ENCODE assay signal across 12 cellular contexts in genomic region chr18:58565021-58565420, GRCh38.
A peak's percentile ranks its signal among the peaks of the same experiment; 100 is the strongest.
DNase-seq lines count a peak whose midpoint lies in the region; ATAC-seq and TF ChIP-seq lines count a peak whose summit lies in the region.
"Had no signal": no experiment of that assay in that cellular context is flagged by ENCODE, and none has a peak within 500 bp of the region (broad histone marks: within the 10 kb centered on the region; RNA-seq: fewer than 3 reads in every experiment).

No MANE protein-coding gene starts in this region.

- POLR2A ChIA-PET in CD4-positive, alpha-beta memory T cell (lab: Charles Lee; ENCODE audit: partially characterized antibody): no interaction called here

- peaks cover 0 to 3% (median 0%) of the 10 kb centered on the region in 4 donors for H3K4me1 ChIP-seq in tibial nerve
- no peaks in the 10 kb centered on the region for H3K4me1 ChIP-seq in CD4-positive, alpha-beta memory T cell (ENCODE audit: insufficient read depth, low read length)
- H3K4me1 ChIP-seq: parathyroid adenoma, upper lobe of left lung had no signal

- no peaks in the 10 kb centered on the region for H3K9me3 ChIP-seq in tibial nerve
- no peaks in the 10 kb centered on the region for H3K9me3 ChIP-seq in CD4-positive, alpha-beta memory T cell (ENCODE audit: control insufficient read depth in 1 of 2, low read length in 2 of 2)
- H3K9me3 ChIP-seq: upper lobe of left lung had no signal

- TF ChIP-seq POLR2A in tibial nerve (IDR thresholded peaks at IDR 0.05): no peak

- H3K9me3 Mint-ChIP-seq in CD4-positive, alpha-beta memory T cell: peaks cover 0 to 6% (median 0%) of the 10 kb centered on the region in 8 donors

- TF ChIP-seq CTCF in tibial nerve (IDR thresholded peaks at IDR 0.05): no peak

- peaks cover 0 to 4% of the 10 kb centered on the region in 2 donors for H3K36me3 Mint-ChIP-seq in CD4-positive, alpha-beta memory T cell
- H3K36me3 Mint-ChIP-seq: activated naive CD4-positive, alpha-beta T cell treated with anti-CD3 and anti-CD28 coated beads, Interleukin-2, amount 10 ng/mL, durations not matched to agents 7 days and 5 days had no signal

- no peak overlapping the region for H3K4me3 ChIP-seq in tibial nerve
- H3K4me3 ChIP-seq in CD4-positive, alpha-beta memory T cell (ENCODE audit: low read length in 2 of 2): no peak overlapping the region
- H3K4me3 ChIP-seq: upper lobe of left lung had no signal

- CTCF ChIA-PET in CD4-positive, alpha-beta memory T cell (lab: Charles Lee; ENCODE audit: partially characterized antibody): interaction anchor here (1.4 kb wide), 1 partner anchor 199 kb away, joined by 3 read pairs; no protein-coding TSS in a partner anchor

- intact Hi-C loops in CD4-positive, alpha-beta memory T cell (cut with micrococcal nuclease): no loop called here

- H3K27me3 ChIP-seq in tibial nerve: no peaks in the 10 kb centered on the region
- H3K27me3 ChIP-seq in CD4-positive, alpha-beta memory T cell (ENCODE audit: insufficient read depth, low read length): no peaks in the 10 kb centered on the region
- H3K27me3 ChIP-seq: upper lobe of left lung had no signal

- ATAC-seq in GM18909 (IDR thresholded peaks at IDR 0.05; ENCODE audit: poor library complexity, unreplicated experiment) (peak; percentile 43), HG02884 (IDR thresholded peaks at IDR 0.05; ENCODE audit: unreplicated experiment) (peak; percentile 50)

- peak; percentile 96 for DNase-seq in NOMO-1 treated with DMSO at 0.1 percent for 48 hours (lab: John Stamatoyannopoulos, UW; ENCODE audit: unreplicated experiment)
- peak in 1 of 2 donors; percentile 17 for DNase-seq in tibial nerve (ENCODE audit: low spot score in 2 of 2)
- DNase-seq in activated gamma-delta T cell treated with Interleukin-2 at 50 U/mL for 16 hours: no peak
- DNase-seq in HuH-7.5 (ENCODE audit: low spot score): no peak
- DNase-seq in CD4-positive, alpha-beta memory T cell: no peak
- DNase-seq: activated CD4-positive, alpha-beta T cell treated with anti-CD3 and anti-CD28 coated beads for 1 hour; activated naive CD4-positive, alpha-beta T cell treated with anti-CD3 and anti-CD28 coated beads, Interleukin-2, amount 10 ng/mL, durations not matched to agents 7 days and 5 days; NCI-H1436 treated with DMSO at 0.1 percent for 48 hours; upper lobe of left lung had no signal

- H3K27ac Mint-ChIP-seq in CD4-positive, alpha-beta memory T cell: no peak overlapping the region
- H3K27ac Mint-ChIP-seq: activated naive CD4-positive, alpha-beta T cell treated with anti-CD3 and anti-CD28 coated beads, Interleukin-2, amount 10 ng/mL, durations not matched to agents 7 days and 5 days had no signal

- no peaks in the 10 kb centered on the region for H3K36me3 ChIP-seq in tibial nerve
- H3K36me3 ChIP-seq in CD4-positive, alpha-beta memory T cell (ENCODE audit: insufficient read depth, low read length): no peaks in the 10 kb centered on the region
- H3K36me3 ChIP-seq: upper lobe of left lung had no signal

- peak; percentile 33 to 65 for TF ChIP-seq EP300 in tibial nerve (IDR thresholded peaks at IDR 0.05)

- peaks cover 0 to 18% (median 6%) of the 10 kb centered on the region in 4 donors for H3K4me1 Mint-ChIP-seq in CD4-positive, alpha-beta memory T cell

- no peak overlapping the region for H3K4me3 Mint-ChIP-seq in CD4-positive, alpha-beta memory T cell
- H3K4me3 Mint-ChIP-seq: activated naive CD4-positive, alpha-beta T cell treated with anti-CD3 and anti-CD28 coated beads, Interleukin-2, amount 10 ng/mL, durations not matched to agents 7 days and 5 days had no signal

- no peaks in the 10 kb centered on the region for H3K27me3 Mint-ChIP-seq in CD4-positive, alpha-beta memory T cell
- H3K27me3 Mint-ChIP-seq: activated naive CD4-positive, alpha-beta T cell treated with anti-CD3 and anti-CD28 coated beads, Interleukin-2, amount 10 ng/mL, durations not matched to agents 7 days and 5 days had no signal

- H3K27ac ChIP-seq in tibial nerve: no peak overlapping the region
- no peak overlapping the region for H3K27ac ChIP-seq in CD4-positive, alpha-beta memory T cell (ENCODE audit: low read depth, low read length)
- H3K27ac ChIP-seq: parathyroid adenoma, upper lobe of left lung had no signal

- 53 to 55% methylated on average over 3 of the region's 3 CpGs for WGBS in tibial nerve, 2 donors
